In genomic region chr7:21910253-21910652, GRCh38 we compare ENCODE assay signal across 17 cellular contexts.
"Had no signal": no experiment of that assay in that cellular context is flagged by ENCODE, and none has a peak within 500 bp of the region (broad histone marks: within the 10 kb centered on the region; RNA-seq: fewer than 3 reads in every experiment).

No MANE protein-coding gene starts in this region.

- H3K27ac ChIP-seq: esophagus squamous epithelium, lower lobe of right lung, ovary, right lobe of liver, testis, tibial nerve, upper lobe of right lung, vagina had no signal

- H3K27me3 ChIP-seq: esophagus squamous epithelium, ovary, right lobe of liver, testis, tibial nerve, upper lobe of right lung, vagina had no signal

- DNase-seq: esophagus squamous epithelium; foreskin fibroblast; hippocampal formation; kidney glomerular epithelial cell; lower lobe of right lung; natural killer cell; ovary; right lobe of liver; stimulated activated CD4-positive, alpha-beta T cell treated with anti-CD3 and anti-CD28 coated beads, Interleukin-2, amount 100 ng/mL, for 24 hours; stimulated activated CD4-positive, alpha-beta T cell treated with anti-CD3 and anti-CD28 coated beads, Interleukin-4, amount 100 ng/mL, for 4 hours; stimulated activated naive B cell treated with anti-CD40 and anti-IgM and Interleukin-4, amounts not matched to agents 10 μg/mL and 1 μg/mL and 100 μg/mL, for 72 hours; stimulated activated naive CD8-positive, alpha-beta T cell treated with anti-CD3 and anti-CD28 coated beads, Interleukin-15, amount 100 ng/mL, for 72 hours; testis; upper lobe of right lung had no signal

- H3K4me1 ChIP-seq: lower lobe of right lung, right lobe of liver, testis, tibial nerve, upper lobe of right lung had no signal

- H3K36me3 ChIP-seq: ovary had no signal

- ATAC-seq: left lobe of liver; lower lobe of right lung; natural killer cell; right lobe of liver; stimulated activated naive B cell treated with anti-CD40 and anti-IgM and Interleukin-4, amounts not matched to agents 10 μg/mL and 1 μg/mL and 100 μg/mL, for 72 hours; stimulated activated naive CD8-positive, alpha-beta T cell treated with anti-CD3 and anti-CD28 coated beads, Interleukin-15, amount 100 ng/mL, for 72 hours; upper lobe of right lung had no signal

- H3K4me3 ChIP-seq: esophagus squamous epithelium, lower lobe of right lung, ovary, right lobe of liver, testis, tibial nerve, upper lobe of right lung, vagina had no signal

- H3K9me3 ChIP-seq: esophagus squamous epithelium, lower lobe of right lung, ovary, right lobe of liver, testis, tibial nerve, upper lobe of right lung, vagina had no signal
